Comparison of ENCODE assay signal across 2 cellular contexts in genomic region chr22:36587289-36588154, GRCh38.
TF ChIP-seq lines count a peak whose summit lies in the region.

No MANE protein-coding gene starts in this region.

TF ChIP-seq in A549, 52 proteins besides CTCF, POLR2A, EP300 and RAD21:
- TF ChIP-seq HMGXB4 (CRISPR knock-in tag; IDR thresholded peaks at IDR 0.05; ENCODE audit: borderline replicate concordance), result no peak
- peak; percentile 74 for TF ChIP-seq MAFK (IDR thresholded peaks at IDR 0.05; ENCODE audit: partially characterized antibody)

TF ChIP-seq in K562, 482 proteins besides CTCF, POLR2A, EP300 and RAD21:
- TF ChIP-seq ZFP1 (CRISPR knock-in tag; IDR thresholded peaks at IDR 0.05) (no peak), ZNF316 (IDR thresholded peaks at IDR 0.05) (peak; percentile 37; the same call in 1 of the 2 replicates)
